In the genomic region with DNA sequence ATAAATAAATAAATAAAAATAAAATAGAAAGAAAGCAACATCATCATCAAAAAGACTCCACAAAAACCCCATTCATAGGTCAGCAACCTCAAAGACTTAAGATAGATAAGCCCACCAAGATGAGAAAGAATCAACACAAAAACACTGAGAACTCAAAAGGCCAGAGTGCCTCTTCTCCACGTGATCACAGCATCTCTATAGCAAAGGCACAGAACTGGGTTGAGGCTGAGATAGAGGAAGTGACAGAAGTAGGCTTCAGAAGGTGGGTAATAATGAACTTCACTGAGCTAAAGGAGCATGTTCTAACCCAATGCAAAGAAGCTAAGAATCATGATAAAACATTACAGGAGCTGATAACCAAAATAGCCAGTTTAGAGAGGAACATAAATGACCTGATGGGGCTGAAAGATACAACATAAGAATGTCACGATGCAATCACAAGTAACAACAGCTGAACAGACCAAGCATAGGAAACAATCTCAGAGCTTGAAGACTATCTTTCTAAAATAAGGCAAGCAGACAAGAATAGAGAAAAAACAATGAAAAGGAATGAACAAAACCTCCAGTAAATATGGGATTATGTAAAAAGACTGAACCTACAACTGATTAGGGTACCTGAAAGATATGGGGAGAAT, we compare ENCODE assay signal across 19 cellular contexts. TPM values are rescaled to one million over a fixed set of nuclear protein-coding genes. Genes with fewer than 3 reads are reported as not detected.
DNase-seq lines count a peak whose midpoint lies in the region; ATAC-seq and TF ChIP-seq lines count a peak whose summit lies in the region.
"Had no signal": no experiment of that assay in that cellular context is flagged by ENCODE, and none has a peak within 500 bp of the region (broad histone marks: within the 10 kb centered on the region; RNA-seq: fewer than 3 reads in every experiment).

No MANE protein-coding gene starts in this region.

- intact Hi-C loops in naive thymus-derived CD4-positive, alpha-beta T cell (cut with micrococcal nuclease): no loop called here
- intact Hi-C loops in right lobe of liver (cut with DNase I): no loop called here

- H3K4me3 Mint-ChIP-seq in activated naive CD8-positive, alpha-beta T cell treated with anti-CD3 and anti-CD28 coated beads for 36 hours: peak overlapping the region; percentile 12
- H3K4me3 Mint-ChIP-seq in naive thymus-derived CD4-positive, alpha-beta T cell: peak overlapping the region in 2 of 10 donors; percentile 3 to 6
- H3K4me3 Mint-ChIP-seq: activated T-helper 1 cell treated with anti-CD3 and anti-CD28 coated beads, Interleukin-12 subunit alpha, Interleukin-12 subunit beta, Interleukin-2, Interleukin-4 antibody, amounts not matched to agents 30 ng/mL and 10 ng/mL and 1 ng/mL, durations not matched to agents 14 hours and 24 hours and 36 hours; natural killer cell had no signal

- H3K36me3 Mint-ChIP-seq in activated naive CD8-positive, alpha-beta T cell treated with anti-CD3 and anti-CD28 coated beads for 36 hours: peaks cover 5% of the 10 kb centered on the region
- H3K36me3 Mint-ChIP-seq in naive thymus-derived CD4-positive, alpha-beta T cell: peaks cover 0 to 28% (median 13%) of the 10 kb centered on the region in 5 donors
- H3K36me3 Mint-ChIP-seq: natural killer cell had no signal

- H3K9me3 Mint-ChIP-seq in activated naive CD8-positive, alpha-beta T cell treated with anti-CD3 and anti-CD28 coated beads for 36 hours: peaks cover 2% of the 10 kb centered on the region
- no peaks in the 10 kb centered on the region for H3K9me3 Mint-ChIP-seq in naive thymus-derived CD4-positive, alpha-beta T cell
- H3K9me3 Mint-ChIP-seq: activated T-helper 1 cell treated with anti-CD3 and anti-CD28 coated beads, Interleukin-12 subunit alpha, Interleukin-12 subunit beta, Interleukin-2, Interleukin-4 antibody, amounts not matched to agents 30 ng/mL and 10 ng/mL and 1 ng/mL, durations not matched to agents 14 hours and 24 hours and 36 hours; natural killer cell had no signal

- no peak overlapping the region for H3K27ac ChIP-seq in naive thymus-derived CD4-positive, alpha-beta T cell (ENCODE audit: low read depth, low read length)
- no peak overlapping the region for H3K27ac ChIP-seq in right lobe of liver
- H3K27ac ChIP-seq: cardiac muscle cell, hepatocyte had no signal

- peak overlapping the region; percentile 77 for H3K27ac Mint-ChIP-seq in activated naive CD8-positive, alpha-beta T cell treated with anti-CD3 and anti-CD28 coated beads for 36 hours
- H3K27ac Mint-ChIP-seq in naive thymus-derived CD4-positive, alpha-beta T cell: peak overlapping the region in 7 of 9 donors; percentile 7 to 53 (median 33)
- H3K27ac Mint-ChIP-seq: activated T-helper 1 cell treated with anti-CD3 and anti-CD28 coated beads, Interleukin-12 subunit alpha, Interleukin-12 subunit beta, Interleukin-2, Interleukin-4 antibody, amounts not matched to agents 30 ng/mL and 10 ng/mL and 1 ng/mL, durations not matched to agents 14 hours and 24 hours and 36 hours had no signal

- no peak for TF ChIP-seq POLR2A in right lobe of liver (IDR thresholded peaks at IDR 0.05)

- no peaks in the 10 kb centered on the region for H3K9me3 ChIP-seq in naive thymus-derived CD4-positive, alpha-beta T cell (ENCODE audit: control insufficient read depth in 2 of 3, low read length in 3 of 3)
- H3K9me3 ChIP-seq in right lobe of liver: no peaks in the 10 kb centered on the region
- H3K9me3 ChIP-seq: SK-N-SH had no signal

- CTCF ChIA-PET in naive thymus-derived CD4-positive, alpha-beta T cell (lab: Charles Lee): interaction anchor here (0.6 to 4.2 kb wide), 5 partner anchors 12 to 145 kb away, joined by 5 to 16 read pairs (median 6); no protein-coding TSS in a partner anchor

- peaks cover 0 to 5% of the 10 kb centered on the region in 2 donors for H3K4me1 ChIP-seq in naive thymus-derived CD4-positive, alpha-beta T cell (ENCODE audit: control insufficient read depth in 2 of 2, insufficient read depth in 2 of 2, low read length in 2 of 2)
- peaks cover 0 to 6% (median 0%) of the 10 kb centered on the region in 4 donors for H3K4me1 ChIP-seq in right lobe of liver

- POLR2A ChIA-PET in naive thymus-derived CD4-positive, alpha-beta T cell (lab: Charles Lee): interaction anchor here (0.6 to 1.9 kb wide), 3 partner anchors 12 to 214 kb away, joined by 4 to 7 read pairs (median 6); no protein-coding TSS in a partner anchor

- no peak for TF ChIP-seq CTCF in right lobe of liver (IDR thresholded peaks at IDR 0.05)

- H3K27me3 ChIP-seq in naive thymus-derived CD4-positive, alpha-beta T cell (ENCODE audit: control insufficient read depth in 2 of 2, insufficient read depth in 2 of 2, low read length in 2 of 2): no peaks in the 10 kb centered on the region
- H3K27me3 ChIP-seq in right lobe of liver: no peaks in the 10 kb centered on the region
- H3K27me3 ChIP-seq: cardiac muscle cell, hepatocyte had no signal

- 68% methylated on average over 2 of the region's 2 CpGs for WGBS in right lobe of liver (ENCODE audit: insufficient coverage, low coverage, low lambda C conversion rate, missing lambda C conversion rate)

- peak; percentile 2 for DNase-seq in activated CD8-positive, alpha-beta memory T cell treated with anti-CD3 and anti-CD28 coated beads, Interleukin-2, amount 50 U/mL, for 48 hours
- no peak for DNase-seq in activated CD8-positive, alpha-beta memory T cell treated with anti-CD3 and anti-CD28 coated beads, Interleukin-2, amount 50 U/mL, for 4 hours
- peak; percentile 39 for DNase-seq in MV-4-11 (lab: John Stamatoyannopoulos, UW)
- no peak for DNase-seq in activated naive CD8-positive, alpha-beta T cell treated with anti-CD3 and anti-CD28 coated beads for 36 hours
- DNase-seq in naive thymus-derived CD4-positive, alpha-beta T cell: peak in 2 of 9 donors; percentile 25 to 26
- no peak for DNase-seq in central memory CD4-positive, alpha-beta T cell
- no peak for DNase-seq in right lobe of liver
- DNase-seq: activated CD4-positive, CD25-positive, alpha-beta regulatory T cell treated with anti-CD3 and anti-CD28 coated beads, Interleukin-2, amount 50 U/mL, for 72 hours; DMS153; natural killer cell; NCI-H1694; NCI-H82; SK-N-SH; stimulated activated CD4-positive, alpha-beta T cell treated with anti-CD3 and anti-CD28 coated beads, Interleukin-2, amount 100 ng/mL, for 24 hours had no signal

- H3K36me3 ChIP-seq in naive thymus-derived CD4-positive, alpha-beta T cell (ENCODE audit: control insufficient read depth in 2 of 3, insufficient read depth in 3 of 3, low read length in 3 of 3): peaks cover 0 to 34% (median 9%) of the 10 kb centered on the region in 3 experiments
- no peaks in the 10 kb centered on the region for H3K36me3 ChIP-seq in right lobe of liver
- H3K36me3 ChIP-seq: cardiac muscle cell had no signal

- ATAC-seq in naive thymus-derived CD4-positive, alpha-beta T cell: no peak
- ATAC-seq in right lobe of liver (no peak), GM21786 (IDR thresholded peaks at IDR 0.05; ENCODE audit: unreplicated experiment) (no peak)
- ATAC-seq: left lobe of liver, natural killer cell had no signal

- peaks cover 25% of the 10 kb centered on the region for H3K4me1 Mint-ChIP-seq in activated naive CD8-positive, alpha-beta T cell treated with anti-CD3 and anti-CD28 coated beads for 36 hours
- H3K4me1 Mint-ChIP-seq in naive thymus-derived CD4-positive, alpha-beta T cell: peaks cover 21 to 49% (median 44%) of the 10 kb centered on the region in 7 donors

- no peak overlapping the region for H3K4me3 ChIP-seq in naive thymus-derived CD4-positive, alpha-beta T cell (ENCODE audit: low read length)
- no peak overlapping the region for H3K4me3 ChIP-seq in right lobe of liver
- H3K4me3 ChIP-seq: cardiac muscle cell, hepatocyte had no signal

- H3K27me3 Mint-ChIP-seq in activated naive CD8-positive, alpha-beta T cell treated with anti-CD3 and anti-CD28 coated beads for 36 hours: no peaks in the 10 kb centered on the region
- peaks cover 0 to 2% (median 0%) of the 10 kb centered on the region in 5 donors for H3K27me3 Mint-ChIP-seq in naive thymus-derived CD4-positive, alpha-beta T cell

RNA-seq across cellular contexts. Expression of a gene that starts 26.4 kb away (rescaled TPM):
- total RNA-seq in activated naive CD8-positive, alpha-beta T cell treated with anti-CD3 and anti-CD28 coated beads for 36 hours: 10 to 100 TPM; 14.5 to 16.2 TPM
- 10 to 100 TPM; 35.9 to 80.0 (median 50.7) TPM for total RNA-seq in naive thymus-derived CD4-positive, alpha-beta T cell
- polyA plus RNA-seq in naive thymus-derived CD4-positive, alpha-beta T cell: 10 to 100 TPM; 35.1 to 49.0 TPM
- 10 to 100 TPM; 11.1 to 34.5 (median 16.5) TPM for total RNA-seq in right lobe of liver

RNA-seq across cellular contexts. Expression of a gene that starts 52.2 kb away (rescaled TPM):
- total RNA-seq in activated naive CD8-positive, alpha-beta T cell treated with anti-CD3 and anti-CD28 coated beads for 36 hours: not detected
- total RNA-seq in naive thymus-derived CD4-positive, alpha-beta T cell: under 1 TPM in 1 of 5 experiments, not detected in 4; 0.59 TPM
- polyA plus RNA-seq in naive thymus-derived CD4-positive, alpha-beta T cell: not detected
- total RNA-seq in right lobe of liver: 1 to 10 TPM; 1.8 to 3.9 (median 2.6) TPM
- total RNA-seq: activated T-helper 1 cell treated with anti-CD3 and anti-CD28 coated beads, Interleukin-12 subunit alpha, Interleukin-12 subunit beta, Interleukin-2, Interleukin-4 antibody, amounts not matched to agents 30 ng/mL and 10 ng/mL and 1 ng/mL, durations not matched to agents 14 hours and 24 hours and 36 hours had no signal
- polyA plus RNA-seq: cardiac muscle cell had no signal

Comparison
In these comparisons a context has a peak if more than half of its experiments do, and no peak if none do; other contexts are left out.
1. DNase-seq: peak in activated CD8-positive, alpha-beta memory T cell treated with anti-CD3 and anti-CD28 coated beads, Interleukin-2, amount 50 U/mL, for 48 hours (single experiment) and MV-4-11 (single experiment); none in activated CD8-positive, alpha-beta memory T cell treated with anti-CD3 and anti-CD28 coated beads, Interleukin-2, amount 50 U/mL, for 4 hours (single experiment), activated naive CD8-positive, alpha-beta T cell treated with anti-CD3 and anti-CD28 coated beads for 36 hours (single experiment), central memory CD4-positive, alpha-beta T cell (single experiment) and right lobe of liver (0 of 3).